ENCODE assay signal across 8 cellular contexts in the genomic region with DNA sequence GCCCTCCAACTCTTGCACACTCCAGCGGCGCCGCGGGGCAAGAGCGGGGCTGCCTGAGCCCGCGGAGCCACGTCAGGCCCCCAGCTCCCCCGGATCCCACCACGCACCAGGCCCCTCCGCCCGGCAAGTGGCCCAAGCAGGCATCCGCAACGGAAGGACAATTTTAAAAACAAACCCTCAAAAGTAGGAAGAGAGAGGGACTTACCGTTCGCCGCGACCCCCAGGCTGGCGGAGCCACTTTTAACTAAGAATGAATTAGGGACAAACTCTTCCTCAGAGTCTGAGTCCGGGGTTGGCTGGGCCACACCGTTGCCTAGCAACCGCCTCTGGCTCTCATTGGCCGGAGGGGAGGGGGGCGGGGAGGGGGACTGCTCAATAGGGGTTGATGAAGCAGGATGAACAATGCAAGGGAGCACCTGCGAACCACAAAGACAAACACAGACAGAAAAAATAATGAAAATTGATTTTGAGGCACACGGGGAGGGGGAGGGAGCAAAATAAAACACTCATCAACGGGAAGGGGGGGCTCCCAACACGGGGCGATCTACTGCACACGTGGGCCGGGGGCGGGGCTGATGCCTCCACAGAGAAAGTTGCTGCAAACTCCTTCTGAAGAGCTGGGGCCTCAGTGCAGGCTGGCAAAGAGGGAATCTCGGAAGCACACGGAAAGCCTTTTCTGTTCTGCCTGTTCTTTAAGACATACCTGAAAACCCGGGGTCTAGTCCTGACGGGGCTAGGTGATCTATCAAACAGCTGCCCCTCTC.
DNase-seq lines count a peak whose midpoint lies in the region; ATAC-seq and TF ChIP-seq lines count a peak whose summit lies in the region.

No MANE protein-coding gene starts in this region.

- DNase-seq in DMS79 treated with DMSO at 0.1 percent for 48 hours (lab: John Stamatoyannopoulos, UW) = peak; percentile 53
- peak; percentile 84 for DNase-seq in NCI-H2107 treated with DMSO at 0.1 percent for 48 hours (lab: John Stamatoyannopoulos, UW; ENCODE audit: unreplicated experiment)
- DNase-seq in ecto neural progenitor cell (ENCODE audit: low spot score) = peak; percentile 93
- no peak for DNase-seq in HUDEP-2 (lab: John Stamatoyannopoulos, UW; ENCODE audit: unreplicated experiment in 76 of 76)
- DNase-seq in activated T-cell treated with anti-CD3 and anti-CD28 coated beads for 4 hours = no peak

- no peak overlapping the region for H3K4me2 ChIP-seq in neural cell (ENCODE audit: low read length)

- peak overlapping the region; percentile 27 for H3K9ac ChIP-seq in neural cell (ENCODE audit: low read length)

- no peaks in the 10 kb centered on the region for H3K79me2 ChIP-seq in neural cell (replicated peaks; ENCODE audit: insufficient read depth, low read length)

- no peaks in the 10 kb centered on the region for H4K20me1 ChIP-seq in neural cell (ENCODE audit: insufficient read depth)

- no peaks in the 10 kb centered on the region for H3K27me3 ChIP-seq in neural cell (ENCODE audit: insufficient read depth, low read depth, low read length)

- no peaks in the 10 kb centered on the region for H3K9me2 ChIP-seq in neural cell (ENCODE audit: insufficient read depth, low read length)

- TF ChIP-seq EP300 in neural cell (conservative IDR thresholded peaks at IDR 0.05; ENCODE audit: poor library complexity, severe bottlenecking) = no peak

- H3K4me3 ChIP-seq in neural cell (ENCODE audit: low read length) = peak overlapping the region; percentile 57

- H2AFZ ChIP-seq in neural cell (ENCODE audit: low read depth, low read length) = no peak overlapping the region

- ATAC-seq in HG03432 (IDR thresholded peaks at IDR 0.05; ENCODE audit: unreplicated experiment) (no peak), HG02852 (IDR thresholded peaks at IDR 0.05; ENCODE audit: unreplicated experiment) (no peak)

- H3F3A ChIP-seq in neural cell (ENCODE audit: insufficient read depth, low read length, poor library complexity, severe bottlenecking) = no peaks in the 10 kb centered on the region

- no peak for TF ChIP-seq CTCF in neural cell (IDR thresholded peaks at IDR 0.05; ENCODE audit: poor library complexity, severe bottlenecking)

- H3K27ac ChIP-seq in neural cell (ENCODE audit: low read length) = no peak overlapping the region

- H3K36me3 ChIP-seq in neural cell (ENCODE audit: insufficient read depth, low read length) = no peaks in the 10 kb centered on the region

- H3K9me3 ChIP-seq in neural cell (ENCODE audit: low read length) = no peaks in the 10 kb centered on the region

- no peak for TF ChIP-seq RAD21 in neural cell (conservative IDR thresholded peaks at IDR 0.05)

TF ChIP-seq in neural cell, 6 proteins besides CTCF, POLR2A, EP300 and RAD21:
- no peak for TF ChIP-seq POLR2AphosphoS5 (IDR thresholded peaks at IDR 0.05)
- TF ChIP-seq MXI1 (conservative IDR thresholded peaks at IDR 0.05; ENCODE audit: poor library complexity, severe bottlenecking) = peak; percentile 31
TF ChIP-seq in neural cell: peak in this region for 1.

Comparison
In these comparisons a context has a peak if more than half of its experiments do, and no peak if none do; other contexts are left out.
1. DNase-seq: peak in DMS79 treated with DMSO at 0.1 percent for 48 hours (single experiment), NCI-H2107 treated with DMSO at 0.1 percent for 48 hours (single experiment) and ecto neural progenitor cell (single experiment); none in HUDEP-2 (0 of 76) and activated T-cell treated with anti-CD3 and anti-CD28 coated beads for 4 hours (single experiment).